Comparison of ENCODE assay signal across 8 cellular contexts in the genomic region with DNA sequence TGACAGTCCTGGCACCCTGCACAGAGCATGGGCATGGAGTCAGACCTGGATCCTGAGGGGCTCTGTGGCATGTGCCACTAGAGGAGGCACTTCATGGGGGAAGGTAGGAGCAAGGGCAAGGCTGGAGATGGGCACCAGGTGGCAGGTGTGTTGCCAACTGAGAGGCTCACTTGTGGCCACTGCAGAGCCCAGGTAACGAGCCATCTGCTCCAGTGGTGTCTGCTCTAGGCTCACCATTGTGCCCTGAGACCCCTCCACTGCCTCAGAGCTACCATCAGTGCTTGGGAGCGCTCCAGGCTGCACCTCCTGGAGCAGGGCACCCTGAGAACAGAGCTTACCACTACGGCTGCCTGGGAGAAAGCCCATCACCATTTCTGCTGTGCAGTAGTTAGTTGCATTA. TPM values are rescaled to one million over a fixed set of nuclear protein-coding genes. Genes with fewer than 3 reads are reported as not detected.
A peak's percentile ranks its signal among the peaks of the same experiment; 100 is the strongest.
DNase-seq lines count a peak whose midpoint lies in the region; ATAC-seq lines count a peak whose summit lies in the region.

No MANE protein-coding gene starts in this region.

- H2BK12ac ChIP-seq in trophoblast cell (ENCODE audit: low read length), result no peak overlapping the region

- no peak for ATAC-seq in aorta (ENCODE audit: low FRiP score)

- H3K27ac ChIP-seq in cingulate gyrus (ENCODE audit: low read depth, low read length) (peak overlapping the region; percentile 65), trophoblast cell (ENCODE audit: low read depth, low read length) (no peak overlapping the region), aorta (ENCODE audit: low read depth in 1 of 2, low read length in 2 of 2) (peak overlapping the region in 1 of 2 donors; percentile 41)

- peak; percentile 53 for DNase-seq in G401 (ENCODE audit: low spot score)
- peak; percentile 33 for DNase-seq in NCI-H2171 (lab: John Stamatoyannopoulos, UW)
- no peak for DNase-seq in trophoblast cell
- no peak for DNase-seq in T1000 (lab: John Stamatoyannopoulos, UW)
- no peak for DNase-seq in ACHN
- no peak for DNase-seq in aorta
- DNase-seq in stimulated activated CD4-positive, alpha-beta T cell treated with anti-CD3 and anti-CD28 coated beads, Interleukin-4, amount 100 ng/mL, for 1 hour, result no peak

- H4K91ac ChIP-seq in trophoblast cell (ENCODE audit: low read depth, low read length), result no peak overlapping the region

- H3K27me3 ChIP-seq in trophoblast cell (ENCODE audit: insufficient read depth, low read length) (no peaks in the 10 kb centered on the region), aorta (ENCODE audit: control insufficient read depth in 1 of 2, insufficient read depth in 2 of 2, low read length in 1 of 2) (no peaks in the 10 kb centered on the region)

- no peaks in the 10 kb centered on the region for H3K9me3 ChIP-seq in trophoblast cell (ENCODE audit: insufficient read depth, low read depth, low read length)
- H3K9me3 ChIP-seq in aorta (ENCODE audit: control insufficient read depth, low read length), result no peaks in the 10 kb centered on the region

- H3K79me2 ChIP-seq in trophoblast cell (ENCODE audit: control insufficient read depth, insufficient read depth, low read length, poor library complexity), result peaks cover 6% of the 10 kb centered on the region

- H3K9ac ChIP-seq in trophoblast cell (ENCODE audit: low read length), result no peak overlapping the region

- no peak overlapping the region for H2BK120ac ChIP-seq in trophoblast cell (ENCODE audit: insufficient read depth, low read length, poor library complexity)

- no peak overlapping the region for H3K4ac ChIP-seq in trophoblast cell (ENCODE audit: low read depth, low read length)

- H3K14ac ChIP-seq in trophoblast cell (ENCODE audit: low read length), result no peak overlapping the region

- peaks cover 5% of the 10 kb centered on the region for H3K79me1 ChIP-seq in trophoblast cell (ENCODE audit: low read length)

- no peak overlapping the region for H3K18ac ChIP-seq in trophoblast cell (ENCODE audit: low read length)

- H2AK5ac ChIP-seq in trophoblast cell (ENCODE audit: low read length), result no peak overlapping the region

- no peak overlapping the region for H3K23ac ChIP-seq in trophoblast cell (ENCODE audit: low read length)

- H4K12ac ChIP-seq in trophoblast cell (ENCODE audit: low read depth, low read length), result peak overlapping the region; percentile 56

- intact Hi-C loops in aorta (cut with DNase I), result loop anchor here in 1 of 2 donors (5.0 kb wide), 1 partner anchor 953 kb away; the partner anchor contains the start of gene SLC25A1

- in situ Hi-C loops in G401 (cut with HindIII; ENCODE audit: low sequenced_read_pairs), result no loop called here
- in situ Hi-C loops in ACHN (cut with HindIII; ENCODE audit: low pct_ligation_motif_present, low pct_unique_long_range_greater_than_20kb, low sequenced_read_pairs), result no loop called here

- H3K4me2 ChIP-seq in trophoblast cell (ENCODE audit: low read length), result no peak overlapping the region

- H2BK5ac ChIP-seq in trophoblast cell (ENCODE audit: low read depth, low read length, poor library complexity), result no peak overlapping the region

- H3K4me3 ChIP-seq in trophoblast cell (ENCODE audit: low read depth, low read length) (no peak overlapping the region), aorta (ENCODE audit: low read length in 2 of 2) (no peak overlapping the region)

- peaks cover 8 to 14% of the 10 kb centered on the region in 2 experiments for H3K4me1 ChIP-seq in trophoblast cell (ENCODE audit: control insufficient read depth in 1 of 2, insufficient read depth in 2 of 2, low read length in 2 of 2)
- H3K4me1 ChIP-seq in aorta (ENCODE audit: control insufficient read depth in 1 of 2, insufficient read depth in 2 of 2, low read length in 2 of 2), result no peaks in the 10 kb centered on the region

- peak overlapping the region; percentile 80 for H4K8ac ChIP-seq in trophoblast cell (ENCODE audit: low read depth, low read length)

- H2AFZ ChIP-seq in trophoblast cell (ENCODE audit: insufficient read depth, low read length, poor library complexity), result no peak overlapping the region

- peaks cover 25 to 26% of the 10 kb centered on the region in 2 experiments for H3K36me3 ChIP-seq in trophoblast cell (ENCODE audit: control insufficient read depth in 1 of 2, insufficient read depth in 2 of 2, low read length in 2 of 2)
- H3K36me3 ChIP-seq in aorta (ENCODE audit: control insufficient read depth in 1 of 2, insufficient read depth in 2 of 2, low read length in 1 of 2), result no peaks in the 10 kb centered on the region

- WGBS in trophoblast cell (ENCODE audit: extremely low coverage, insufficient coverage, insufficient read length), result no CpG with 5 or more reads among the region's 3 CpGs
- WGBS in aorta, 2 donors, result 68 to 71% methylated on average over 3 of the region's 3 CpGs

RNA-seq across cellular contexts. Expression of gene ZDHHC8, which starts 1.3 kb away (rescaled TPM):
- 5.1 and 7.8 TPM in 2 replicates for total RNA-seq in G401 (2014; rRNA removed; shearing (Covaris generic))
- polyA plus RNA-seq in trophoblast cell (2013), result 39.6 and 41.0 TPM in 2 replicates
- total RNA-seq in aorta, result 10 to 100 TPM; 56.0 to 71.9 TPM
- 10 to 100 TPM in 1 of 2 donors, 1 to 10 TPM in 1; 6.3 to 37.1 TPM for polyA plus RNA-seq in aorta

RNA-seq across cellular contexts. Expression of gene TRMT2A, which starts 13.3 kb away (rescaled TPM):
- total RNA-seq in G401 (2014; rRNA removed; shearing (Covaris generic)), result 22.4 and 55.8 TPM in 2 replicates
- 27.5 and 32.4 TPM in 2 replicates for polyA plus RNA-seq in trophoblast cell (2013)
- 10 to 100 TPM; 42.5 to 49.8 TPM for total RNA-seq in aorta
- polyA plus RNA-seq in aorta, result 100 to 1,000 TPM in 1 of 2 donors, 10 to 100 TPM in 1; 15.9 to 152 TPM

RNA-seq across cellular contexts. Expression of gene RANBP1, which starts 14.4 kb away (rescaled TPM):
- 883 and 1,003 TPM in 2 replicates for total RNA-seq in G401 (2014; rRNA removed; shearing (Covaris generic))
- 227 and 234 TPM in 2 replicates for polyA plus RNA-seq in trophoblast cell (2013)
- total RNA-seq in aorta, result 10 to 100 TPM; 49.8 to 54.7 TPM
- polyA plus RNA-seq in aorta, result 10 to 100 TPM; 57.6 to 75.0 TPM

RNA-seq across cellular contexts. Expression of gene CCDC188, which starts 20.5 kb away (rescaled TPM):
- not detected in 2 replicates for total RNA-seq in G401 (2014; rRNA removed; shearing (Covaris generic))
- not detected in 2 replicates for polyA plus RNA-seq in trophoblast cell (2013)
- 1 to 10 TPM in 1 of 2 donors, under 1 TPM in 1; 0.78 to 4.0 TPM for total RNA-seq in aorta
- polyA plus RNA-seq in aorta, result not detected

RNA-seq across cellular contexts. Expression of gene DGCR8, which starts 50.3 kb away (rescaled TPM):
- 21.5 and 22.0 TPM in 2 replicates for total RNA-seq in G401 (2014; rRNA removed; shearing (Covaris generic))
- 16.9 and 17.3 TPM in 2 replicates for polyA plus RNA-seq in trophoblast cell (2013)
- 10 to 100 TPM; 31.9 to 43.9 TPM for total RNA-seq in aorta
- polyA plus RNA-seq in aorta, result 10 to 100 TPM in 1 of 2 donors, 1 to 10 TPM in 1; 5.5 to 22.5 TPM

Comparison
In these comparisons a context has a peak if more than half of its experiments do, and no peak if none do; other contexts are left out.
1. DNase-seq: peak in G401 (single experiment) and NCI-H2171 (single experiment); none in trophoblast cell (0 of 2), T1000 (single experiment), ACHN (single experiment), aorta (0 of 2) and stimulated activated CD4-positive, alpha-beta T cell treated with anti-CD3 and anti-CD28 coated beads, Interleukin-4, amount 100 ng/mL, for 1 hour (single experiment).
2. RNA of gene RANBP1, which starts 14.4 kb away (total RNA-seq): 883 to 1,003 TPM in G401; 49.8 to 54.7 TPM in aorta; every median in the first group is over 10 times any median in the second.